Comparison of ENCODE assay signal across 8 cellular contexts in the genomic region with DNA sequence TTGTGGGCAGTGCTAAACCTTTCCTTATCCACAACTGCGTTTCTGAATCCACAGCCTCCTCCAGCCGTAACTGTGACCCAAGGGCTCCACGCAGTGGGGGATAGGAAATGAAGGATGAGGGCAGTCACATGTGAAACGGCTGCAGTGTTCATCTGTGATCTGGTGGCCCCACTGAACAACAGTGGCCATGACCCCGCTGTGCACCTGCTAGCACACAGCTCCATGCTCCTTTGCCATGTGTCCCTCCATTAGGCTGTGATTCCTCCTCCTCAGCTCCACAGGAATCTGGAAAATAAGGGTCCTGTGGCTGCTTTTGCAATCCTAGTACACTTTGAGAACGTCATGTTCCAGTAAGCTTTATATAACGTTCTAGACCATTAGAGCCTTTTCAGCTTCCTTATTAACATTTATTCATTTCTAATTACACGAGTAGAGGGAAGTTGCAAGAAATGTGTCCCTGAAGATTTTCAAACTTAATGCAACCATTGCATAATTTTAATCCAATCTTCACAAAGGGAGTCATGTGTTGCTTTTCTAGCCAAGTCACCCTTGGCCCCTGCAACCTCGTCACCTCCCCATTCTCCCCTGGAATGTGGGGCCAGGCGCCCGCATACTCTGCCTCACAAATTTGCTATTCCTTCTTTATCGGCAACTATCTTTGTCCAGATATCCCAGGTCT. TPM values are rescaled to one million over a fixed set of nuclear protein-coding genes. Genes with fewer than 3 reads are reported as not detected.
DNase-seq lines count a peak whose midpoint lies in the region; ATAC-seq and TF ChIP-seq lines count a peak whose summit lies in the region.

No MANE protein-coding gene starts in this region.

- peaks cover 37% of the 10 kb centered on the region for H3K4me1 Mint-ChIP-seq in mesothelial cell of epicardium
- peaks cover 0 to 6% of the 10 kb centered on the region in 2 donors for H3K4me1 Mint-ChIP-seq in natural killer cell

- H3K27me3 Mint-ChIP-seq in mesothelial cell of epicardium (ENCODE audit: low read depth): no peaks in the 10 kb centered on the region
- peaks cover 45 to 62% of the 10 kb centered on the region in 2 donors for H3K27me3 Mint-ChIP-seq in natural killer cell (ENCODE audit: low read depth in 2 of 2)

- H3K4me3 Mint-ChIP-seq in mesothelial cell of epicardium (no peak overlapping the region), natural killer cell (no peak overlapping the region)

- no peak for ATAC-seq in HG03025 (IDR thresholded peaks at IDR 0.05; ENCODE audit: low FRiP score, unreplicated experiment)
- no peak for ATAC-seq in natural killer cell

- TF ChIP-seq CTCF in mesothelial cell of epicardium (IDR thresholded peaks at IDR 0.05; ENCODE audit: unreplicated experiment) (no peak), natural killer cell (IDR thresholded peaks at IDR 0.05) (no peak)

- H3K36me3 Mint-ChIP-seq in mesothelial cell of epicardium (no peaks in the 10 kb centered on the region), natural killer cell (no peaks in the 10 kb centered on the region)

- DNase-seq in AG08396 (ENCODE audit: low spot score): peak; percentile 65
- peak; percentile 93 for DNase-seq in NCI-H146 (lab: John Stamatoyannopoulos, UW)
- peak; percentile 58 for DNase-seq in dermis blood vessel endothelial cell
- no peak for DNase-seq in mesothelial cell of epicardium (ENCODE audit: low spot score in 2 of 2, unreplicated experiment in 2 of 2)
- no peak for DNase-seq in natural killer cell
- DNase-seq in NCI-H2107 treated with DMSO at 0.1 percent for 48 hours (lab: John Stamatoyannopoulos, UW; ENCODE audit: unreplicated experiment): no peak
- no peak for DNase-seq in activated naive CD4-positive, alpha-beta T cell treated with anti-CD3 and anti-CD28 coated beads, Interleukin-2, amount 50 U/mL, for 16 hours

- intact Hi-C loops in natural killer cell (cut with micrococcal nuclease): no loop called here

- H3K27ac Mint-ChIP-seq in mesothelial cell of epicardium (peak overlapping the region; percentile 11), natural killer cell (no peak overlapping the region)

- H3K9me3 Mint-ChIP-seq in mesothelial cell of epicardium (peaks cover 4% of the 10 kb centered on the region), natural killer cell (no peaks in the 10 kb centered on the region)

RNA-seq across cellular contexts. Expression of a gene that starts 7.1 kb away (rescaled TPM):
- total RNA-seq in dermis blood vessel endothelial cell (43.6 and 44.4 TPM in 2 replicates), mesothelial cell of epicardium (24.0 to 27.2 TPM (median 26.1 TPM) in 3 replicates), natural killer cell (10 to 100 TPM; 34.3 to 62.5 (median 48.7) TPM)

Comparison
In these comparisons a context has a peak if more than half of its experiments do, and no peak if none do; other contexts are left out.
1. DNase-seq: peak in AG08396 (single experiment), NCI-H146 (single experiment) and dermis blood vessel endothelial cell (single experiment); none in mesothelial cell of epicardium (0 of 2), natural killer cell (single experiment), NCI-H2107 treated with DMSO at 0.1 percent for 48 hours (single experiment) and activated naive CD4-positive, alpha-beta T cell treated with anti-CD3 and anti-CD28 coated beads, Interleukin-2, amount 50 U/mL, for 16 hours (single experiment).